23 cellular contexts compared by ENCODE assay signal in the genomic region with DNA sequence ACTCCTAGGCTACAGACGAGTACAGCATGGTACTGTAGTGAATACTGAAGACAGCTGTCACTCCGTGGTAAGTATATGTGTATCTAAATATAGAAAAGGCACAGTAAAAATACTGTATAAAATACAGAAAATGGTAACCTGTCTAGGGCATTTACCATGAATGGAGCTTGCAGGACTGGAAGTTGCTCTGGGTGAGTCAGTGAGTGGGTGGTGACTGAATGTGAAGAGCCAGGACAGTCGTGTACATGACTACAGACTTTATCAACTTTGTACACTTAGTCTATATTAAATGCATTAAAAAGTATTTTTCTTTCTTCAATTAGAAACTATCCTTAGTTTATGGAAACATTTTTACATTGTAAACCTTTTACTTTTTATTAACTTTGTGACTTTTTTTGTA. TPM values are rescaled to one million over a fixed set of nuclear protein-coding genes. Genes with fewer than 3 reads are reported as not detected.
DNase-seq lines count a peak whose midpoint lies in the region; FAIRE-seq and TF ChIP-seq lines count a peak whose summit lies in the region.
"Had no signal": no experiment of that assay in that cellular context is flagged by ENCODE, and none has a peak within 500 bp of the region (broad histone marks: within the 10 kb centered on the region; RNA-seq: fewer than 3 reads in every experiment).

No MANE protein-coding gene starts in this region.

- H3K4me1 Mint-ChIP-seq in Caco-2 (ENCODE audit: low read depth, unreplicated experiment): no peaks in the 10 kb centered on the region
- H3K4me1 Mint-ChIP-seq: CD14-positive monocyte; CD8-positive, alpha-beta memory T cell; IgD-negative memory B cell had no signal

- no peaks in the 10 kb centered on the region for H3K27me3 Mint-ChIP-seq in Caco-2 (ENCODE audit: insufficient read depth, unreplicated experiment)
- H3K27me3 Mint-ChIP-seq: CD8-positive, alpha-beta memory T cell; IgD-negative memory B cell had no signal

- no peaks in the 10 kb centered on the region for H3K9me3 Mint-ChIP-seq in Caco-2 (ENCODE audit: unreplicated experiment)
- H3K9me3 Mint-ChIP-seq: IgD-negative memory B cell had no signal

- POLR2A ChIA-PET in Caco-2 (lab: Charles Lee): no interaction called here

- H3K27me3 ChIP-seq in Caco-2 (replicated peaks; ENCODE audit: control insufficient read depth, insufficient read depth, low read length): no peaks in the 10 kb centered on the region
- H3K27me3 ChIP-seq: BE2C had no signal

- TF ChIP-seq CTCF in fibroblast of mammary gland (conservative IDR thresholded peaks at IDR 0.05; ENCODE audit: control insufficient read depth, insufficient read depth, low read depth, low read length) (no peak), Caco-2 (IDR thresholded peaks at IDR 0.05; ENCODE audit: insufficient read depth in 1 of 2, low read depth in 1 of 2, low read length in 1 of 2, severe bottlenecking in 1 of 2, unreplicated experiment in 1 of 2) (no peak)

- no peak overlapping the region for H3K4me3 ChIP-seq in fibroblast of mammary gland (ENCODE audit: control insufficient read depth, low read depth, low read length)
- H3K4me3 ChIP-seq in Caco-2 (ENCODE audit: low read depth, low read length): no peak overlapping the region

- FAIRE-seq in A204.1 (lab: Jason Lieb, UNC) (peak; percentile 49), TTC549 (lab: Jason Lieb, UNC) (peak; percentile 34)
- FAIRE-seq: GM19239, H54 had no signal

- intact Hi-C loops in Caco-2 (cut with micrococcal nuclease; ENCODE audit: unreplicated experiment): no loop called here

- no peaks in the 10 kb centered on the region for H3K9me3 ChIP-seq in Caco-2
- H3K9me3 ChIP-seq: BE2C had no signal

- no TSS peak for BruUV-seq in Caco-2 (replicated peaks; lab: Mats Ljungman, UMichigan)

- DNase-seq in Daoy (ENCODE audit: low read depth): peak; percentile 47
- DNase-seq in fibroblast of mammary gland (ENCODE audit: low read depth): peak; percentile 1
- no peak for DNase-seq in ureter (ENCODE audit: low spot score)
- no peak for DNase-seq in Caco-2
- no peak for DNase-seq in NCI-H2029 (lab: John Stamatoyannopoulos, UW)
- DNase-seq: BE2C; Calu3; CD8-positive, alpha-beta memory T cell; DMS153; DND-41; NCI-H1105 treated with DMSO at 0.1 percent for 48 hours; NCI-H146; NCI-H1930; NCI-H446 treated with DMSO at 0.1 percent for 48 hours; NCI-H526 treated with DMSO at 0.1 percent for 48 hours; SHP77 had no signal

- no peak overlapping the region for H3K4me3 Mint-ChIP-seq in Caco-2 (ENCODE audit: unreplicated experiment)
- H3K4me3 Mint-ChIP-seq: CD14-positive monocyte; CD8-positive, alpha-beta memory T cell; IgD-negative memory B cell had no signal

- no peaks in the 10 kb centered on the region for H3K4me1 ChIP-seq in Caco-2
- H3K4me1 ChIP-seq: BE2C had no signal

- H3K36me3 Mint-ChIP-seq in Caco-2 (ENCODE audit: insufficient read depth, unreplicated experiment): no peaks in the 10 kb centered on the region
- H3K36me3 Mint-ChIP-seq: CD14-positive monocyte; CD8-positive, alpha-beta memory T cell; IgD-negative memory B cell had no signal

- H3K36me3 ChIP-seq in Caco-2 (ENCODE audit: control insufficient read depth, insufficient read depth, low read length): no peaks in the 10 kb centered on the region
- H3K36me3 ChIP-seq: BE2C had no signal

- CTCF ChIA-PET in Caco-2 (lab: Charles Lee): interaction anchor here (0.5 kb wide), 1 partner anchor 160 kb away, joined by 3 read pairs; no protein-coding TSS in a partner anchor

- no peak overlapping the region for H3K27ac Mint-ChIP-seq in Caco-2 (ENCODE audit: unreplicated experiment)
- H3K27ac Mint-ChIP-seq: CD8-positive, alpha-beta memory T cell; IgD-negative memory B cell had no signal

RNA-seq across cellular contexts. Expression of gene OR2W3, which starts 10.4 kb away (rescaled TPM):
- 3.8 and 6.7 TPM in 2 replicates for total RNA-seq in Daoy (2014; rRNA removed; shearing (Covaris generic))
- total RNA-seq in ureter (not detected), Caco-2 (2022) (not detected in 2 replicates)
- total RNA-seq: Calu3; CD8-positive, alpha-beta memory T cell; SK-MEL-5 had no signal

RNA-seq across cellular contexts. Expression of gene TRIM58, which starts 28.0 kb away (rescaled TPM):
- total RNA-seq in Daoy (2014; rRNA removed; shearing (Covaris generic)): 29.7 and 33.5 TPM in 2 replicates
- total RNA-seq in ureter: 0.42 TPM
- not detected in 2 replicates for total RNA-seq in Caco-2 (2022)
- total RNA-seq: Calu3 had no signal

RNA-seq across cellular contexts. Expression of gene OR2T8, which starts 35.0 kb away (rescaled TPM):
- 0.23 and 1.3 TPM in 2 replicates for total RNA-seq in Daoy (2014; rRNA removed; shearing (Covaris generic))
- total RNA-seq in ureter (not detected), Caco-2 (2022) (not detected in 2 replicates)
- total RNA-seq: Calu3; CD8-positive, alpha-beta memory T cell; SK-MEL-5 had no signal

RNA-seq across cellular contexts. Expression of gene OR2AJ1, which starts 39.7 kb away (rescaled TPM):
- total RNA-seq in Daoy (2014; rRNA removed; shearing (Covaris generic)): not detected in 2 replicates
- total RNA-seq in ureter (not detected), Caco-2 (2022) (not detected in 2 replicates)
- total RNA-seq: Calu3; CD8-positive, alpha-beta memory T cell; SK-MEL-5 had no signal

RNA-seq across cellular contexts. Expression of gene OR11L1, which starts 43.3 kb away (rescaled TPM):
- total RNA-seq in Daoy (2014; rRNA removed; shearing (Covaris generic)): 0.11 TPM in 1 of 2 replicates, not detected in the other
- total RNA-seq in ureter (not detected), Caco-2 (2022) (not detected in 2 replicates)
- total RNA-seq: Calu3; CD8-positive, alpha-beta memory T cell; SK-MEL-5 had no signal

Comparison
In these comparisons a context has a peak if more than half of its experiments do, and no peak if none do; other contexts are left out.
1. DNase-seq: peak in Daoy (single experiment) and fibroblast of mammary gland (single experiment); none in ureter (single experiment), Caco-2 (0 of 2) and NCI-H2029 (single experiment).
2. RNA of gene TRIM58, which starts 28.0 kb away (total RNA-seq): 29.7 to 33.5 TPM in Daoy; 0.42 TPM in ureter (single experiment) and not detected in Caco-2; every median in the first group is over 10 times any median in the second.